Comparison of ENCODE assay signal across 16 cellular contexts in genomic region chr13:43511260-43511970, GRCh38.
A peak's percentile ranks its signal among the peaks of the same experiment; 100 is the strongest.
DNase-seq lines count a peak whose midpoint lies in the region; ATAC-seq lines count a peak whose summit lies in the region.
"Had no signal": no experiment of that assay in that cellular context is flagged by ENCODE, and none has a peak within 500 bp of the region (broad histone marks: within the 10 kb centered on the region; RNA-seq: fewer than 3 reads in every experiment).

No MANE protein-coding gene starts in this region.

- H3K79me1 ChIP-seq in mesenchymal stem cell (replicated peaks; ENCODE audit: low read length, poor library complexity, severe bottlenecking), result no peaks in the 10 kb centered on the region

- H3K36me3 ChIP-seq in mesenchymal stem cell (ENCODE audit: control insufficient read depth in 1 of 2, insufficient read depth in 2 of 2, low read depth in 1 of 2, low read length in 2 of 2) (no peaks in the 10 kb centered on the region), skeletal muscle tissue (ENCODE audit: control insufficient read depth in 3 of 3, insufficient read depth in 3 of 3, low read length in 3 of 3) (no peaks in the 10 kb centered on the region), aorta (ENCODE audit: control insufficient read depth in 1 of 2, insufficient read depth in 2 of 2, low read length in 1 of 2) (no peaks in the 10 kb centered on the region)

- in situ Hi-C loops in KBM-7 (cut with MboI; ENCODE audit: low pct_unique_long_range_greater_than_20kb, low sequenced_read_pairs), result no loop called here

- no peak overlapping the region for H2AK5ac ChIP-seq in mesenchymal stem cell (ENCODE audit: low read length, severe bottlenecking)

- no peak for DNase-seq in Right ventricle myocardium inferior (ENCODE audit: missing footprints)
- no peak for DNase-seq in left cardiac atrium
- no peak for DNase-seq in mesenchymal stem cell
- DNase-seq in aorta, result no peak
- no peak for DNase-seq in KBM-7
- DNase-seq: DMS 273 treated with DMSO at 0.1 percent for 48 hours; DND-41; KG1; NCI-H1694 treated with DMSO at 0.1 percent for 48 hours; NCI-H748 treated with DMSO at 0.1 percent for 48 hours; NK-92 treated with Interleukin-12 subunit alpha and Interleukin-12 subunit beta, amount 100 ng/mL, for 24 hours; SHP77 treated with DMSO at 0.1 percent for 48 hours had no signal

- H3K4me3 ChIP-seq in mesenchymal stem cell (ENCODE audit: insufficient read depth in 1 of 2, low read depth in 1 of 2, low read length in 2 of 2) (no peak overlapping the region), skeletal muscle tissue (ENCODE audit: low read length in 3 of 3) (no peak overlapping the region), aorta (ENCODE audit: low read length in 2 of 2) (peak overlapping the region in 1 of 2 donors; percentile 26)

- no peaks in the 10 kb centered on the region for H3K4me1 ChIP-seq in mesenchymal stem cell (ENCODE audit: control insufficient read depth, insufficient read depth, low read depth, low read length)
- peaks cover 7 to 22% (median 9%) of the 10 kb centered on the region in 3 donors for H3K4me1 ChIP-seq in skeletal muscle tissue (ENCODE audit: control insufficient read depth in 3 of 3, insufficient read depth in 3 of 3, low read length in 3 of 3)
- peaks cover 4 to 13% of the 10 kb centered on the region in 2 donors for H3K4me1 ChIP-seq in aorta (ENCODE audit: control insufficient read depth in 1 of 2, insufficient read depth in 2 of 2, low read length in 2 of 2)

- H3K23ac ChIP-seq in mesenchymal stem cell (ENCODE audit: low read length in 2 of 2), result no peak overlapping the region

- no peak overlapping the region for H2AFZ ChIP-seq in mesenchymal stem cell (ENCODE audit: low read depth, low read length)

- H3K4ac ChIP-seq in mesenchymal stem cell (ENCODE audit: low read depth in 1 of 2, low read length in 2 of 2), result no peak overlapping the region

- H3K18ac ChIP-seq in mesenchymal stem cell (ENCODE audit: low read depth in 1 of 2, low read length in 2 of 2), result no peak overlapping the region

- no peak overlapping the region for H2BK5ac ChIP-seq in mesenchymal stem cell (ENCODE audit: low read depth, low read length, poor library complexity, severe bottlenecking)

- WGBS in mesenchymal stem cell, result 100% methylated on average over 3 of the region's 5 CpGs
- WGBS in aorta, 2 donors, result 6 to 10% methylated on average over 5 of the region's 5 CpGs

- H2BK15ac ChIP-seq in mesenchymal stem cell (ENCODE audit: low read depth, poor library complexity, severe bottlenecking), result no peak overlapping the region

- H3K14ac ChIP-seq in mesenchymal stem cell (ENCODE audit: low read length in 2 of 2), result no peak overlapping the region

- peak overlapping the region; percentile 13 for H3K9ac ChIP-seq in mesenchymal stem cell (ENCODE audit: low read length)
- H3K9ac ChIP-seq in skeletal muscle tissue (ENCODE audit: low read depth in 1 of 3, low read length in 3 of 3), result no peak overlapping the region

- H3K9me3 ChIP-seq in mesenchymal stem cell (ENCODE audit: control insufficient read depth, low read length) (no peaks in the 10 kb centered on the region), skeletal muscle tissue (ENCODE audit: control insufficient read depth in 3 of 3, low read length in 3 of 3) (no peaks in the 10 kb centered on the region), aorta (ENCODE audit: control insufficient read depth, low read length) (no peaks in the 10 kb centered on the region)

- no peak overlapping the region for H2BK12ac ChIP-seq in mesenchymal stem cell (ENCODE audit: low read length in 2 of 2)

- no peak overlapping the region for H4K91ac ChIP-seq in mesenchymal stem cell (ENCODE audit: low read length)

- no peaks in the 10 kb centered on the region for H3K27me3 ChIP-seq in mesenchymal stem cell (ENCODE audit: control insufficient read depth in 1 of 2, insufficient read depth in 1 of 2, low read length in 2 of 2)
- no peaks in the 10 kb centered on the region for H3K27me3 ChIP-seq in skeletal muscle tissue (ENCODE audit: control insufficient read depth in 3 of 3, insufficient read depth in 3 of 3, low read length in 3 of 3)
- H3K27me3 ChIP-seq in aorta (ENCODE audit: control insufficient read depth in 1 of 2, insufficient read depth in 2 of 2, low read length in 1 of 2), result no peaks in the 10 kb centered on the region

- no peak overlapping the region for H2BK120ac ChIP-seq in mesenchymal stem cell (ENCODE audit: low read depth, low read length)

- no peak overlapping the region for H3K27ac ChIP-seq in mesenchymal stem cell (ENCODE audit: low read length, poor library complexity, severe bottlenecking)
- H3K27ac ChIP-seq in skeletal muscle tissue (ENCODE audit: low read depth, low read length), result peak overlapping the region; percentile 9
- peak overlapping the region in 1 of 2 donors; percentile 67 for H3K27ac ChIP-seq in aorta (ENCODE audit: low read depth in 1 of 2, low read length in 2 of 2)
- H3K27ac ChIP-seq: 22Rv1 had no signal

- H3K4me2 ChIP-seq in mesenchymal stem cell (ENCODE audit: low read length, poor library complexity, severe bottlenecking), result no peak overlapping the region

- intact Hi-C loops in Right ventricle myocardium inferior (cut with DNase I) (no loop called here), left cardiac atrium (cut with DNase I) (no loop called here), aorta (cut with DNase I) (loop anchor here (5.0 to 10.0 kb wide), 3 partner anchors 39 to 147 kb away; no protein-coding TSS in a partner anchor)

- H4K8ac ChIP-seq in mesenchymal stem cell (ENCODE audit: low read length), result no peak overlapping the region

- peak; percentile 51 for ATAC-seq in Right ventricle myocardium inferior
- ATAC-seq in left cardiac atrium, result no peak
- peak; percentile 23 for ATAC-seq in aorta (ENCODE audit: low FRiP score)
- no peak for ATAC-seq in GM18861 (IDR thresholded peaks at IDR 0.05; ENCODE audit: unreplicated experiment)
- no peak for ATAC-seq in HG03457 (IDR thresholded peaks at IDR 0.05; ENCODE audit: unreplicated experiment)

Comparison
In these comparisons a context has a peak if more than half of its experiments do, and no peak if none do; other contexts are left out.
1. ATAC-seq: peak in Right ventricle myocardium inferior (single experiment) and aorta (single experiment); none in left cardiac atrium (0 of 2), GM18861 (single experiment) and HG03457 (single experiment).
2. intact Hi-C loops: an anchor here in aorta (5.0 to 10.0 kb wide); none called in Right ventricle myocardium inferior and left cardiac atrium.